In the genomic region with DNA sequence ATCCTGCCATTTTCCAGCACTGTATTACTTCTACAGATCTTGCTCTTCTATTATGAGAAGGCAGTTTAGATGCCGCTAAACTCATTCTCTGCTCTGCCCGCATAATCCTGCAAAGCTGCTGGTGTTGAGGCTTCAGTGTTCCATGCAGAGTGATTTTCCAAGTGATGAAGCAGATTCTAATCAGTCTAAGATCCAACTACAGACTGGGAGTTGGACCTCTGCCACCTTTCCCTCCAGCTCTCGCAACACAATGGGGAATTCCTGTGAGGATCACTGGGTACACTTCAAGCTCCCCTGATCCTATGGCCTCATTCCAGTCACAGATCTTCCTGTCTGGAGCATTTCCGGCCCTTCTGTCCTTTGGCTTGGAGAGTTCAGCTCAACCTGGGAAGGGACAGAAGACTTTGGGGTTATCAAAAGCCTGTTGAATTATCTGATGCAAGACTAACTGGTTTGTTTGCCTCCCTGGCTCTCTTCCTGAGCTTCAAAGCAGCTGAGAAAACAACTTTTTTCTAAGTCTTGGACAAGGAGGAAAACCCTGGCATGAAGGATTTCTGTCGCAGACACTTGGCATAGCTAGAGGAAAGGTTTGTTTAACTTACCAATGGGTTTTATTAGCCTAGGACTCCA, we compare ENCODE assay signal across 8 cellular contexts.
DNase-seq lines count a peak whose midpoint lies in the region; ATAC-seq and TF ChIP-seq lines count a peak whose summit lies in the region.

No MANE protein-coding gene starts in this region.

- peak overlapping the region; percentile 93 for H3K27ac ChIP-seq in PC-9

- H3K4me1 ChIP-seq in PC-9 (replicated peaks; ENCODE audit: insufficient read depth) = peaks cover 77% of the 10 kb centered on the region

- peaks cover 48% of the 10 kb centered on the region for H3F3A ChIP-seq in PC-9 (ENCODE audit: insufficient read depth, low read depth)

- TSS peak; percentile 82 for BruUV-seq in PC-9 (replicated peaks; lab: Mats Ljungman, UMichigan)

- ATAC-seq in GM18498 (IDR thresholded peaks at IDR 0.05; ENCODE audit: unreplicated experiment) = no peak
- ATAC-seq in GM21447 (IDR thresholded peaks at IDR 0.05; ENCODE audit: unreplicated experiment) = no peak
- ATAC-seq in HG02884 (IDR thresholded peaks at IDR 0.05; ENCODE audit: unreplicated experiment) = no peak

- H3K9me2 ChIP-seq in PC-9 (ENCODE audit: insufficient read depth) = no peaks in the 10 kb centered on the region

- no peak for TF ChIP-seq CTCF in PC-9 (conservative IDR thresholded peaks at IDR 0.05)
- TF ChIP-seq CTCF in fibroblast of villous mesenchyme (IDR thresholded peaks at IDR 0.05; ENCODE audit: insufficient read depth, low read depth, low read length) = no peak

- POLR2A ChIA-PET in PC-9 (lab: Charles Lee; ENCODE audit: unreplicated experiment) = interaction anchor here (0.6 to 1.2 kb wide), 4 partner anchors 117 to 837 kb away, joined by 3 to 13 read pairs (median 4); no protein-coding TSS in a partner anchor

- peaks cover 20% of the 10 kb centered on the region for H3K9me3 ChIP-seq in PC-9 (ENCODE audit: insufficient read depth, low read depth)

- peaks cover 11% of the 10 kb centered on the region; the same call in 1 of the 2 replicates for H3K36me3 ChIP-seq in PC-9 (ENCODE audit: low read depth)

- H3K4me2 ChIP-seq in PC-9 = peak overlapping the region; percentile 68

- H3K79me2 ChIP-seq in PC-9 (ENCODE audit: low read depth) = no peaks in the 10 kb centered on the region

- no peaks in the 10 kb centered on the region for H4K20me1 ChIP-seq in PC-9 (ENCODE audit: insufficient read depth)

- H3K27me3 ChIP-seq in PC-9 (ENCODE audit: insufficient read depth, low read depth) = no peaks in the 10 kb centered on the region

- CTCF ChIA-PET in PC-9 (lab: Charles Lee) = interaction anchor here (1.0 to 1.2 kb wide), 3 partner anchors 10 to 152 kb away, joined by 3 to 6 read pairs (median 3); no protein-coding TSS in a partner anchor

- intact Hi-C loops in PC-9 (cut with micrococcal nuclease; ENCODE audit: unreplicated experiment) = loop anchor here (1.0 to 2.0 kb wide), 7 partner anchors 68 to 495 kb away; no protein-coding TSS in a partner anchor

- DNase-seq in DMS79 (lab: John Stamatoyannopoulos, UW) (peak; percentile 100), PC-9 (peak; percentile 85 to 97), fibroblast of villous mesenchyme (ENCODE audit: low read depth) (peak; percentile 91), retina (peak; percentile 30), amniotic stem cell (lab: John Stamatoyannopoulos, UW) (no peak)

- peak overlapping the region; percentile 25; the same call in 1 of the 2 replicates for H3K4me3 ChIP-seq in PC-9
- no peak overlapping the region for H3K4me3 ChIP-seq in fibroblast of villous mesenchyme (ENCODE audit: low read depth, low read length)

- H2AFZ ChIP-seq in PC-9 = peak overlapping the region; percentile 11
